10 cellular contexts compared by ENCODE assay signal in the genomic region with DNA sequence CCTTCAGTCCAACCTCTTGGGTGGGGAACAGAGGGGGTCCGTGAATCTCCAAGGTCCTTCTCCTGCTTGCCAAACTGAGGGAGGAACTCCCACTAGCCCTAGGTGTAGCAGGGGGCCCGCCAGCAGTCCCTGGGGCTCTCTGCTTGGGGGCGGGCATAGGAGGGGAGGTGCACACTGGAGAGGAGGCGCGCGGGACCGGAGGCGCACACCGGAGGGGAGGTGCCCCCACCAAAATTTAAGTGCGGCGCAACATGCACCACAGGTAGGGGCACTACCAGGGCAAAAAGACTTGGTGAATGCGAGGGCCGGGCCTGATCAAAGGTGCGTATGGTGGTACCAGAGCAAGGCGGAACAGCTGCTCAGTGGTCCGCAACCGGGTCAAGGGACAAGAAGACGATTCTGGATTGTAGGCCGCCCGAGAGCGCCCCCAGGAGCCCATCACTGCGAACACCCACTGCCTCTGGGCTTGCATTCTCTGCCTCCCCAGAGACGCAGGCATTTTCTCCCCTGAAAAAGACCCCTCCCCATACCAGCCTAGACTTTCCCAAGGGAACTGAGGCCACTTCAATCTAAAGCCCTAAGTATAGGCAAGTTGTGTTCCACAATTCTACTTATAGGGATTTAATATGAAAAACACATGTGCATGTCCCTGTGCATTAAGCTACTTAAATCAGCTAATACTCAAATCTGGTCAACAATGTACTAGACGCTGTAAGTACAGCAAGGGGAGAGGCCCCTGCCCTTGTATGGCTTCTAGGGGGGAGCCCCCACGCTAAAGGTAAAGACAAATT. TPM values are rescaled to one million over a fixed set of nuclear protein-coding genes. Genes with fewer than 3 reads are reported as not detected.
DNase-seq lines count a peak whose midpoint lies in the region; ATAC-seq and TF ChIP-seq lines count a peak whose summit lies in the region.
"Had no signal": no experiment of that assay in that cellular context is flagged by ENCODE, and none has a peak within 500 bp of the region (broad histone marks: within the 10 kb centered on the region; RNA-seq: fewer than 3 reads in every experiment).

No MANE protein-coding gene starts in this region.

- CTCF ChIA-PET in PC-3 (lab: Charles Lee), result no interaction called here

- H3K9me3 ChIP-seq in subcutaneous abdominal adipose tissue (ENCODE audit: control insufficient read depth in 5 of 5, low read length in 5 of 5) (no peaks in the 10 kb centered on the region), prostate gland (no peaks in the 10 kb centered on the region), PC-3 (ENCODE audit: low read length) (no peaks in the 10 kb centered on the region)
- H3K9me3 ChIP-seq: ascending aorta had no signal

- no peak overlapping the region for H2AFZ ChIP-seq in PC-3 (ENCODE audit: low read length)

- H3K9ac ChIP-seq in subcutaneous abdominal adipose tissue (ENCODE audit: low read length in 5 of 5), result peak overlapping the region in 2 of 5 donors; percentile 50 to 51
- H3K9ac ChIP-seq in PC-3 (ENCODE audit: low read length), result no peak overlapping the region

- no peaks in the 10 kb centered on the region for H3K79me2 ChIP-seq in PC-3 (ENCODE audit: low read length)

- H3K9me3 Mint-ChIP-seq in activated T-cell treated with anti-CD3 and anti-CD28 coated beads, Interleukin-2, amount 50 U/mL, for 4 hours, result no peaks in the 10 kb centered on the region
- H3K9me3 Mint-ChIP-seq in activated T-helper 17 cell treated with anti-CD3 and anti-CD28 coated beads, Interleukin-2, amount 50 U/mL, for 72 hours, result no peaks in the 10 kb centered on the region

- no peaks in the 10 kb centered on the region for H3F3A ChIP-seq in PC-3 (ENCODE audit: low read length, unreplicated experiment)

- H3K27me3 ChIP-seq in subcutaneous abdominal adipose tissue (ENCODE audit: control insufficient read depth in 5 of 5, insufficient read depth in 4 of 5, low read length in 5 of 5) (no peaks in the 10 kb centered on the region), prostate gland (replicated peaks; ENCODE audit: insufficient read depth) (no peaks in the 10 kb centered on the region), PC-3 (ENCODE audit: low read length) (peaks cover 16% of the 10 kb centered on the region)
- H3K27me3 ChIP-seq: ascending aorta had no signal

- TF ChIP-seq CTCF in prostate gland (IDR thresholded peaks at IDR 0.05) (no peak), PC-3 (conservative IDR thresholded peaks at IDR 0.05; ENCODE audit: low read depth, low read length) (no peak; the same call in 1 of the 2 replicates)

- no TSS peak for BruUV-seq in PC-3 (replicated peaks; lab: Mats Ljungman, UMichigan)

- peaks cover 13% of the 10 kb centered on the region for H3K4me1 Mint-ChIP-seq in activated T-cell treated with anti-CD3 and anti-CD28 coated beads, Interleukin-2, amount 50 U/mL, for 4 hours (ENCODE audit: low read depth)
- peaks cover 17% of the 10 kb centered on the region for H3K4me1 Mint-ChIP-seq in activated T-helper 17 cell treated with anti-CD3 and anti-CD28 coated beads, Interleukin-2, amount 50 U/mL, for 72 hours

- no peak for TF ChIP-seq POLR2A in prostate gland (IDR thresholded peaks at IDR 0.05)

- no peak overlapping the region for H3K4me2 ChIP-seq in PC-3 (ENCODE audit: low read length)

- H3K4me1 ChIP-seq in subcutaneous abdominal adipose tissue (ENCODE audit: control insufficient read depth in 5 of 5, insufficient read depth in 5 of 5, low read length in 5 of 5) (peaks cover 3 to 27% (median 15%) of the 10 kb centered on the region in 5 donors), prostate gland (replicated peaks) (no peaks in the 10 kb centered on the region), PC-3 (ENCODE audit: insufficient read depth, low read length) (no peaks in the 10 kb centered on the region)
- H3K4me1 ChIP-seq: ascending aorta had no signal

- POLR2A ChIA-PET in PC-3 (lab: Charles Lee; ENCODE audit: unreplicated experiment), result no interaction called here

- H3K36me3 Mint-ChIP-seq in activated T-cell treated with anti-CD3 and anti-CD28 coated beads, Interleukin-2, amount 50 U/mL, for 4 hours (ENCODE audit: insufficient read depth), result no peaks in the 10 kb centered on the region
- H3K36me3 Mint-ChIP-seq in activated T-helper 17 cell treated with anti-CD3 and anti-CD28 coated beads, Interleukin-2, amount 50 U/mL, for 72 hours (ENCODE audit: low read depth), result peaks cover 13% of the 10 kb centered on the region

- no peak overlapping the region for H3K27ac Mint-ChIP-seq in activated T-helper 17 cell treated with anti-CD3 and anti-CD28 coated beads, Interleukin-2, amount 50 U/mL, for 72 hours

- no peaks in the 10 kb centered on the region for H3K36me3 ChIP-seq in subcutaneous abdominal adipose tissue (ENCODE audit: control insufficient read depth in 5 of 5, insufficient read depth in 5 of 5, low read length in 5 of 5)
- no peaks in the 10 kb centered on the region for H3K36me3 ChIP-seq in prostate gland
- no peaks in the 10 kb centered on the region for H3K36me3 ChIP-seq in PC-3 (ENCODE audit: low read depth, low read length)
- H3K36me3 ChIP-seq: ascending aorta had no signal

- H3K27me3 Mint-ChIP-seq in activated T-cell treated with anti-CD3 and anti-CD28 coated beads, Interleukin-2, amount 50 U/mL, for 4 hours (ENCODE audit: low read depth), result peaks cover 44% of the 10 kb centered on the region
- peaks cover 29% of the 10 kb centered on the region for H3K27me3 Mint-ChIP-seq in activated T-helper 17 cell treated with anti-CD3 and anti-CD28 coated beads, Interleukin-2, amount 50 U/mL, for 72 hours

- DNase-seq in activated T-cell treated with anti-CD3 and anti-CD28 coated beads, Interleukin-2, amount 50 U/mL, for 4 hours, result no peak
- DNase-seq in activated T-cell treated with anti-CD3 and anti-CD28 coated beads, Interleukin-2, amount 50 U/mL, for 48 hours, result no peak
- DNase-seq in iPS-NIHi11 (ENCODE audit: low spot score), result peak; percentile 60
- no peak for DNase-seq in prostate gland (ENCODE audit: low spot score)
- no peak for DNase-seq in PC-3
- DNase-seq: NCI-H1436 treated with DMSO at 0.1 percent for 48 hours had no signal

- peak overlapping the region in 4 of 5 donors; percentile 47 to 61 (median 60) for H3K4me3 ChIP-seq in subcutaneous abdominal adipose tissue (ENCODE audit: low read depth in 1 of 5, low read length in 5 of 5)
- H3K4me3 ChIP-seq in prostate gland, result no peak overlapping the region
- no peak overlapping the region for H3K4me3 ChIP-seq in PC-3 (ENCODE audit: low read length)

- intact Hi-C loops in prostate gland (cut with DNase I), result no loop called here
- intact Hi-C loops in PC-3 (cut with micrococcal nuclease), result no loop called here

- no peak for ATAC-seq in activated T-cell treated with anti-CD3 and anti-CD28 coated beads, Interleukin-2, amount 50 U/mL, for 4 hours
- ATAC-seq in activated T-helper 17 cell treated with anti-CD3 and anti-CD28 coated beads, Interleukin-2, amount 50 U/mL, for 72 hours (replicated peaks), result no peak
- ATAC-seq in HG02678 (IDR thresholded peaks at IDR 0.05; ENCODE audit: unreplicated experiment), result no peak
- no peak for ATAC-seq in PC-3

- H3K27ac ChIP-seq in subcutaneous abdominal adipose tissue (ENCODE audit: low read depth, low read length) (no peak overlapping the region), prostate gland (no peak overlapping the region), PC-3 (ENCODE audit: low read length) (no peak overlapping the region)
- H3K27ac ChIP-seq: ascending aorta had no signal

- H4K20me1 ChIP-seq in PC-3 (ENCODE audit: low read length), result no peaks in the 10 kb centered on the region

- peak overlapping the region; percentile 46 for H3K4me3 Mint-ChIP-seq in activated T-cell treated with anti-CD3 and anti-CD28 coated beads, Interleukin-2, amount 50 U/mL, for 4 hours
- H3K4me3 Mint-ChIP-seq in activated T-helper 17 cell treated with anti-CD3 and anti-CD28 coated beads, Interleukin-2, amount 50 U/mL, for 72 hours, result peak overlapping the region; percentile 78

- no peaks in the 10 kb centered on the region for H3K9me2 ChIP-seq in PC-3 (replicated peaks; ENCODE audit: low read length)

- 80% methylated on average over 25 of the region's 25 CpGs for WGBS in prostate gland

RNA-seq across cellular contexts. Expression of gene TGFBI, which starts 50.6 kb away (rescaled TPM):
- total RNA-seq in activated T-cell treated with anti-CD3 and anti-CD28 coated beads, Interleukin-2, amount 50 U/mL, for 4 hours, result under 1 TPM; 0.81 to 0.84 (median 0.82) TPM
- total RNA-seq in activated T-helper 17 cell treated with anti-CD3 and anti-CD28 coated beads, Interleukin-2, amount 50 U/mL, for 72 hours, result under 1 TPM in 1 of 2 donors, not detected in 1; 0.78 TPM
- total RNA-seq in prostate gland (10 to 100 TPM; 17.9 to 41.7 TPM), PC-3 (2014; rRNA removed) (4.5 and 4.8 TPM in 2 replicates)

RNA-seq across cellular contexts. Expression of gene SMAD5, which starts 53.3 kb away (rescaled TPM):
- 10 to 100 TPM in 1 of 3 donors, 1 to 10 TPM in 2; 3.5 to 10.1 (median 6.0) TPM for total RNA-seq in activated T-cell treated with anti-CD3 and anti-CD28 coated beads, Interleukin-2, amount 50 U/mL, for 4 hours
- 10 to 100 TPM; 21.1 to 21.7 TPM for total RNA-seq in activated T-helper 17 cell treated with anti-CD3 and anti-CD28 coated beads, Interleukin-2, amount 50 U/mL, for 72 hours
- total RNA-seq in prostate gland, result 10 to 100 TPM; 34.2 to 37.3 TPM
- 19.8 and 28.5 TPM in 2 replicates for total RNA-seq in PC-3 (2014; rRNA removed)

Comparison
In these comparisons a context has a peak if more than half of its experiments do, and no peak if none do; other contexts are left out.
1. H3K4me3 ChIP-seq: peak in subcutaneous abdominal adipose tissue (4 of 5); none in prostate gland (0 of 2) and PC-3 (single experiment).